Comparison of ENCODE assay signal across 8 cellular contexts in the genomic region with DNA sequence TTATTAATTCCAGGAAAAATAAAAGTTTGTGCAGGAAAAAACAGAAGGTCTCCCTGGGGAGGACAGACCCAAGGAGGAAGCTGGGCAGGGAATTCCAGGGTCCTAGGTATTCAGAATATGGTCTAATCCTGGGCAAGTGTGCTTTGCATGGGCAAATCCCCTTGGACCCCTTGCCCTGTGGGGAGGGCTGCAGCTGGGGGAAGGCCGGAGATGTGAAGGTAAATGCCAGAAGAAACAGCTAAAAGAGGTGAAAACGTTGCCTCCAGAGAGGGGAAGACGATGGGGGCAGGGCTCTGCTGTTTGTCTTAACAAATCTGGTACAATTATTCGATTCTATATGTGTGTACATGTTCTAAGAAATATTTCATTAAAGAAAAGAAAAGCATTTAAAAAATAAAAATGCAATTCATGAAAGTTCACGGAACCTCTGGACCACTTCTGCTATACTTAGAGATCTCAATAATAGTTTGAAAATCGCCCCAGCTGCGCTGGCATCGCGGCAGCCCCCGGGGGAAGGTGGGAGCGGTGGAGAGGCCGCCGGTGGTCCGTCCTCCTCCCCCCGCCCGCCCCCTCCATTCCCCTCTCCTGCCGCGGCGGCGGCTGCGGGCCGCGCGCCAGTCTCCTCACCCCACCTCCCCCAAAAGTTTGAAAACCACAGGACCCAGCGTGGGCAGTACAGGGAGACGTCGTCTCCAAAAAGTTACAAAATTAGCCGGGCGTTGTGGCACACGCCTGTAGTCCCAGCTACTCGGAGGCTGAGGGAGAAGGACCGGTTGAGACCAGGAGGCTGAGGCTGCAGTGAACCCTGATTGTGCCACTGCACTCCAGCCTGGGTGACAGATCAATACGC. TPM values are rescaled to one million over a fixed set of nuclear protein-coding genes. Genes with fewer than 3 reads are reported as not detected.
DNase-seq lines count a peak whose midpoint lies in the region; ATAC-seq and TF ChIP-seq lines count a peak whose summit lies in the region.

No MANE protein-coding gene starts in this region.

- no peaks in the 10 kb centered on the region for H4K20me1 ChIP-seq in Karpas-422 (ENCODE audit: insufficient read depth, low read depth, low read length)

- H3K4me3 ChIP-seq in Karpas-422 (ENCODE audit: low read length): peak overlapping the region; percentile 66
- peak overlapping the region; percentile 75 to 81 for H3K4me3 ChIP-seq in duodenal mucosa (ENCODE audit: low read depth in 1 of 2, low read length in 2 of 2)

- H2AFZ ChIP-seq in Karpas-422 (ENCODE audit: low read length): peak overlapping the region; percentile 68

- H3K36me3 ChIP-seq in Karpas-422 (ENCODE audit: insufficient read depth, low read length): no peaks in the 10 kb centered on the region
- no peaks in the 10 kb centered on the region for H3K36me3 ChIP-seq in duodenal mucosa (ENCODE audit: control insufficient read depth in 1 of 2, insufficient read depth in 2 of 2, low read length in 2 of 2)

- DNase-seq in EL (peak; percentile 40), Karpas-422 (peak; percentile 60), neural crest cell (ENCODE audit: low read depth, low spot score) (no peak), OCI-M2 (lab: John Stamatoyannopoulos, UW; ENCODE audit: unreplicated experiment) (no peak), GM19238 (ENCODE audit: insufficient read length, low spot score) (no peak)
- DNase-seq in activated naive CD4-positive, alpha-beta T cell treated with Interleukin-2 at 50 U/mL for 16 hours: no peak

- no peak for TF ChIP-seq CTCF in neural crest cell (conservative IDR thresholded peaks at IDR 0.05)

- no peaks in the 10 kb centered on the region for H3K27me3 ChIP-seq in Karpas-422 (ENCODE audit: low read length)
- H3K27me3 ChIP-seq in duodenal mucosa (ENCODE audit: control insufficient read depth in 1 of 2, insufficient read depth in 2 of 2, low read length in 2 of 2): no peaks in the 10 kb centered on the region

- H3K27ac ChIP-seq in Karpas-422 (ENCODE audit: low read length) (peak overlapping the region; percentile 69), duodenal mucosa (ENCODE audit: low read depth, low read length) (no peak overlapping the region)

- H3K36me3 Mint-ChIP-seq in neural crest cell (ENCODE audit: low read depth): no peaks in the 10 kb centered on the region

- peak overlapping the region; percentile 91 for H3K4me3 Mint-ChIP-seq in neural crest cell

- peak overlapping the region; percentile 78 for H3K9ac ChIP-seq in Karpas-422 (ENCODE audit: low read length)
- peak overlapping the region; percentile 65 to 71 for H3K9ac ChIP-seq in duodenal mucosa (ENCODE audit: low read depth in 1 of 2, low read length in 2 of 2)

- no peaks in the 10 kb centered on the region for H3K79me2 ChIP-seq in Karpas-422 (ENCODE audit: low read length)

- no peaks in the 10 kb centered on the region for H3K9me3 Mint-ChIP-seq in neural crest cell

- peaks cover 15% of the 10 kb centered on the region for H3K27me3 Mint-ChIP-seq in neural crest cell (ENCODE audit: low read depth)

- no peak for ATAC-seq in HG03469 (IDR thresholded peaks at IDR 0.05; ENCODE audit: unreplicated experiment)

- H3K9me2 ChIP-seq in Karpas-422 (replicated peaks; ENCODE audit: insufficient read depth, low read length): no peaks in the 10 kb centered on the region

- H3K9me3 ChIP-seq in Karpas-422 (ENCODE audit: low read length) (no peaks in the 10 kb centered on the region), duodenal mucosa (ENCODE audit: control insufficient read depth in 1 of 2, low read length in 2 of 2) (no peaks in the 10 kb centered on the region)

- peak overlapping the region; percentile 90 for H3K4me2 ChIP-seq in Karpas-422 (ENCODE audit: low read depth, low read length, poor library complexity, severe bottlenecking)

- H3K4me1 ChIP-seq in Karpas-422 (ENCODE audit: low read length): peaks cover 21% of the 10 kb centered on the region
- peaks cover 12 to 17% of the 10 kb centered on the region in 2 donors for H3K4me1 ChIP-seq in duodenal mucosa (ENCODE audit: control insufficient read depth in 1 of 2, insufficient read depth in 2 of 2, low read length in 2 of 2)

- H3K27ac Mint-ChIP-seq in neural crest cell (ENCODE audit: unreplicated experiment): no peak overlapping the region

- H3K4me1 Mint-ChIP-seq in neural crest cell: peaks cover 20% of the 10 kb centered on the region

RNA-seq across cellular contexts. Expression of a gene that starts 1.5 kb away (rescaled TPM):
- total RNA-seq in Karpas-422 (2014; rRNA removed; shearing (Covaris generic); ENCODE audit: low replicate concordance): 5.0 and 14.1 TPM in 2 replicates
- 24.4 and 27.0 TPM in 2 replicates for total RNA-seq in neural crest cell

RNA-seq across cellular contexts. Expression of a gene that starts 16.4 kb away (rescaled TPM):
- total RNA-seq in Karpas-422 (2014; rRNA removed; shearing (Covaris generic); ENCODE audit: low replicate concordance): 1.1 TPM in 1 of 2 replicates, not detected in the other
- total RNA-seq in neural crest cell: 0.28 TPM in 1 of 2 replicates, not detected in the other

RNA-seq across cellular contexts. Expression of a gene that starts 53.9 kb away (rescaled TPM):
- total RNA-seq in Karpas-422 (2014; rRNA removed; shearing (Covaris generic); ENCODE audit: low replicate concordance): 28.6 and 51.8 TPM in 2 replicates
- total RNA-seq in neural crest cell: 89.6 and 95.3 TPM in 2 replicates

Comparison
In these comparisons a context has a peak if more than half of its experiments do, and no peak if none do; other contexts are left out.
1. DNase-seq: peak in EL (single experiment) and Karpas-422 (single experiment); none in neural crest cell (single experiment), OCI-M2 (single experiment), GM19238 (single experiment) and activated naive CD4-positive, alpha-beta T cell treated with Interleukin-2 at 50 U/mL for 16 hours (single experiment).